In the genomic region with DNA sequence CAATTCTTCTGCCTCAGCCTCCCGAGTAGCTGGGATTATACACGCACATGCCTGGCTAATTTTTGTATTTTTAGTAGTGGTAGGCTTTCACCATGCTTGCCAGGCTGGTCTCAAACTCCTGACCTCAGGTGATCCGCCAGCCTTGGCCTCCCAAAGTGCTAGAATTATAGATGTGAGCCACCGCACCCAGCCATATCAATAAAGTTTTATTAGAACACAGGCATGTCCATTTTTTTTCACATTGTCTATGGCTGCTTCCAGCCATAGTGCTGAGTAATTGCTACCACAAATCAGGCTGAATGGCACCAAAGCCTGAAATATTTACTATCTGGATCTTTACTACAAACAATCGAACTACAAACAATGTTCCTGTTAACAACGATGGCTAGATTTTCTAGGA, we compare ENCODE assay signal across 2 cellular contexts.
TF ChIP-seq lines count a peak whose summit lies in the region.

No MANE protein-coding gene starts in this region.

TF ChIP-seq in HepG2, 621 proteins besides CTCF, POLR2A, EP300 and RAD21 (continued from another document):
- TF ChIP-seq, protein P1, sequence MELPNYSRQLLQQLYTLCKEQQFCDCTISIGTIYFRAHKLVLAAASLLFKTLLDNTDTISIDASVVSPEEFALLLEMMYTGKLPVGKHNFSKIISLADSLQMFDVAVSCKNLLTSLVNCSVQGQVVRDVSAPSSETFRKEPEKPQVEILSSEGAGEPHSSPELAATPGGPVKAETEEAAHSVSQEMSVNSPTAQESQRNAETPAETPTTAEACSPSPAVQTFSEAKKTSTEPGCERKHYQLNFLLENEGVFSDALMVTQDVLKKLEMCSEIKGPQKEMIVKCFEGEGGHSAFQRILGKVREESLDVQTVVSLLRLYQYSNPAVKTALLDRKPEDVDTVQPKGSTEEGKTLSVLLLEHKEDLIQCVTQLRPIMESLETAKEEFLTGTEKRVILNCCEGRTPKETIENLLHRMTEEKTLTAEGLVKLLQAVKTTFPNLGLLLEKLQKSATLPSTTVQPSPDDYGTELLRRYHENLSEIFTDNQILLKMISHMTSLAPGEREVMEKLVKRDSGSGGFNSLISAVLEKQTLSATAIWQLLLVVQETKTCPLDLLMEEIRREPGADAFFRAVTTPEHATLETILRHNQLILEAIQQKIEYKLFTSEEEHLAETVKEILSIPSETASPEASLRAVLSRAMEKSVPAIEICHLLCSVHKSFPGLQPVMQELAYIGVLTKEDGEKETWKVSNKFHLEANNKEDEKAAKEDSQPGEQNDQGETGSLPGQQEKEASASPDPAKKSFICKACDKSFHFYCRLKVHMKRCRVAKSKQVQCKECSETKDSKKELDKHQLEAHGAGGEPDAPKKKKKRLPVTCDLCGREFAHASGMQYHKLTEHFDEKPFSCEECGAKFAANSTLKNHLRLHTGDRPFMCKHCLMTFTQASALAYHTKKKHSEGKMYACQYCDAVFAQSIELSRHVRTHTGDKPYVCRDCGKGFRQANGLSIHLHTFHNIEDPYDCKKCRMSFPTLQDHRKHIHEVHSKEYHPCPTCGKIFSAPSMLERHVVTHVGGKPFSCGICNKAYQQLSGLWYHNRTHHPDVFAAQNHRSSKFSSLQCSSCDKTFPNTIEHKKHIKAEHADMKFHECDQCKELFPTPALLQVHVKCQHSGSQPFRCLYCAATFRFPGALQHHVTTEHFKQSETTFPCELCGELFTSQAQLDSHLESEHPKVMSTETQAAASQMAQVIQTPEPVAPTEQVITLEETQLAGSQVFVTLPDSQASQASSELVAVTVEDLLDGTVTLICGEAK (IDR thresholded peaks at IDR 0.05) = no peak
- TF ChIP-seq, protein P1 (CRISPR knock-in tag; IDR thresholded peaks at IDR 0.05) = peak; percentile 86
- TF ChIP-seq ZMAT3 (CRISPR knock-in tag; conservative IDR thresholded peaks at IDR 0.05) = no peak

TF ChIP-seq in GM12878, 131 proteins besides CTCF, POLR2A, EP300 and RAD21:
- TF ChIP-seq, protein P1 (IDR thresholded peaks at IDR 0.05; ENCODE audit: borderline replicate concordance) = 0 out of 2 replicates have a peak, but pooled peaks have one; percentile 19
- TF ChIP-seq, protein P2, sequence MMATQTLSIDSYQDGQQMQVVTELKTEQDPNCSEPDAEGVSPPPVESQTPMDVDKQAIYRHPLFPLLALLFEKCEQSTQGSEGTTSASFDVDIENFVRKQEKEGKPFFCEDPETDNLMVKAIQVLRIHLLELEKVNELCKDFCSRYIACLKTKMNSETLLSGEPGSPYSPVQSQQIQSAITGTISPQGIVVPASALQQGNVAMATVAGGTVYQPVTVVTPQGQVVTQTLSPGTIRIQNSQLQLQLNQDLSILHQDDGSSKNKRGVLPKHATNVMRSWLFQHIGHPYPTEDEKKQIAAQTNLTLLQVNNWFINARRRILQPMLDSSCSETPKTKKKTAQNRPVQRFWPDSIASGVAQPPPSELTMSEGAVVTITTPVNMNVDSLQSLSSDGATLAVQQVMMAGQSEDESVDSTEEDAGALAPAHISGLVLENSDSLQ (IDR thresholded peaks at IDR 0.05) = no peak
TF ChIP-seq in GM12878: peak in this region for 1.
